ENCODE assay signal across 8 cellular contexts in the genomic region with DNA sequence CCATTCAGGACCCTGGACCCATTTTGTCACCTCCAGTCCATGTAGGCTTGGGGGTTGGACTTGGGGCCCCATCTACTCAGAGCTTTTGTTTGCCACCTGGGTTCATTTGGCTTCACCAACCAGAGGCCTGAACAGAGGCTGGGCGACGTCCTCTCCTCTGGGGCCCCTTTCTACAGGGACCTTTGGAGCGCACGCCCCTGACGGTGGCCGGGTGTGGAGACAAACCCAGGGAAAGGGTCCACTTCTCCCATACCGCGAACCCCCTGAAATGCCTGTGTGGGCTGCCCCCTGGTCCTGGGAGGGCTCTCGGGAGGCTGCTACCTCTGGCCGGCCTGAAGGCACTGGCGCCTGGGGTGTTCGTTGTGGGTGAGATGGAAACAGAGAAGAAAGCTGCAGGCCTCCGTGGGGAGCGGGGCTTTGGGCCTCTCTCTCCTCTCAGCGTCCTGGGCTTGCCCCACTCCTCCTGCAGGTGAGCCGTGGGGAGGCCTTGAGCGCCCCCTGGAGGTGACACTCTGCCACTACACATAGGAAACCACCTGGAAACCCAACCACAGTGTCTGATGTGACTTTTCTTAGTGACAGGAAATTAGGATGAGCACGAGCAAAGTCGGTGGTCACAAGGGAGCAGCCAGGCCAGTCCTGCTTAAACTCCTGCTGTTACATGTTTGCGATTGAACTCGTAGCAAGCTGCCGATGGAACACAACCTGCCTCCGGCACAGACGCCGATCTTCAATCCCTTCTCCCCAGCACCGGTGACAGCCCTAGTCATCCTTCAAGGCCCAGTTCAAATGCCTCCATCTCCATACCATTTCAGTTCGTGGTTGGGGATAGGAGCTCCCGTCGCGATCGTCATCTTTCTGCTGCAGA. TPM values are rescaled to one million over a fixed set of nuclear protein-coding genes. Genes with fewer than 3 reads are reported as not detected.
DNase-seq lines count a peak whose midpoint lies in the region; ATAC-seq and TF ChIP-seq lines count a peak whose summit lies in the region.

No MANE protein-coding gene starts in this region.

- DNase-seq in Right ventricle myocardium superior (peak; percentile 53), Right ventricle myocardium inferior (ENCODE audit: missing footprints) (no peak), MV-4-11 (lab: John Stamatoyannopoulos, UW) (peak; percentile 5), T-helper 22 cell (ENCODE audit: low read depth) (peak; percentile 12), T47D (ENCODE audit: low read depth in 1 of 2, low spot score in 1 of 2) (peak; percentile 69 to 86), right lobe of liver (no peak), putamen (ENCODE audit: low spot score) (no peak)
- DNase-seq in stimulated activated naive CD4-positive, alpha-beta T cell (lab: John Stamatoyannopoulos, UW): peak in 5 of 6 experiments; percentile 2 to 57 (median 21)

- H3K27ac ChIP-seq in right lobe of liver: no peak overlapping the region

- H3K4me3 ChIP-seq in right lobe of liver: no peak overlapping the region

- intact Hi-C loops in Right ventricle myocardium superior (cut with DNase I): no loop called here
- intact Hi-C loops in Right ventricle myocardium inferior (cut with DNase I): loop anchor here (10.0 kb wide), 1 partner anchor 207 kb away; no protein-coding TSS in a partner anchor
- intact Hi-C loops in right lobe of liver (cut with DNase I): no loop called here

- in situ Hi-C loops in T47D (cut with HindIII; ENCODE audit: low pct_unique_long_range_greater_than_20kb, low sequenced_read_pairs): no loop called here

- no peaks in the 10 kb centered on the region for H3K36me3 ChIP-seq in right lobe of liver

- ATAC-seq in Right ventricle myocardium superior (ENCODE audit: poor library complexity): peak; percentile 36
- no peak for ATAC-seq in Right ventricle myocardium inferior
- peak; percentile 43 to 68 (median 55) for ATAC-seq in right lobe of liver

- TF ChIP-seq POLR2A in right lobe of liver (IDR thresholded peaks at IDR 0.05): no peak

- no peaks in the 10 kb centered on the region for H3K9me3 ChIP-seq in right lobe of liver

- H3K27me3 ChIP-seq in right lobe of liver: no peaks in the 10 kb centered on the region

- no peaks in the 10 kb centered on the region for H3K4me1 ChIP-seq in right lobe of liver

- 63% methylated on average over 19 of the region's 31 CpGs for WGBS in right lobe of liver (ENCODE audit: insufficient coverage, low coverage, low lambda C conversion rate, missing lambda C conversion rate)

- peak; percentile 57 to 75 (median 60) for TF ChIP-seq CTCF in right lobe of liver (IDR thresholded peaks at IDR 0.05)

RNA-seq across cellular contexts. Expression of a gene that starts 12.0 kb away (rescaled TPM):
- total RNA-seq in Right ventricle myocardium superior (0.19 TPM), Right ventricle myocardium inferior (not detected), right lobe of liver (not detected)

Comparison
In these comparisons a context has a peak if more than half of its experiments do, and no peak if none do; other contexts are left out.
1. DNase-seq: peak in Right ventricle myocardium superior (single experiment), MV-4-11 (single experiment), T-helper 22 cell (single experiment), T47D (2 of 2) and stimulated activated naive CD4-positive, alpha-beta T cell (5 of 6); none in Right ventricle myocardium inferior (single experiment), right lobe of liver (0 of 3) and putamen (single experiment).